Comparison of ENCODE assay signal across 8 cellular contexts in the genomic region with DNA sequence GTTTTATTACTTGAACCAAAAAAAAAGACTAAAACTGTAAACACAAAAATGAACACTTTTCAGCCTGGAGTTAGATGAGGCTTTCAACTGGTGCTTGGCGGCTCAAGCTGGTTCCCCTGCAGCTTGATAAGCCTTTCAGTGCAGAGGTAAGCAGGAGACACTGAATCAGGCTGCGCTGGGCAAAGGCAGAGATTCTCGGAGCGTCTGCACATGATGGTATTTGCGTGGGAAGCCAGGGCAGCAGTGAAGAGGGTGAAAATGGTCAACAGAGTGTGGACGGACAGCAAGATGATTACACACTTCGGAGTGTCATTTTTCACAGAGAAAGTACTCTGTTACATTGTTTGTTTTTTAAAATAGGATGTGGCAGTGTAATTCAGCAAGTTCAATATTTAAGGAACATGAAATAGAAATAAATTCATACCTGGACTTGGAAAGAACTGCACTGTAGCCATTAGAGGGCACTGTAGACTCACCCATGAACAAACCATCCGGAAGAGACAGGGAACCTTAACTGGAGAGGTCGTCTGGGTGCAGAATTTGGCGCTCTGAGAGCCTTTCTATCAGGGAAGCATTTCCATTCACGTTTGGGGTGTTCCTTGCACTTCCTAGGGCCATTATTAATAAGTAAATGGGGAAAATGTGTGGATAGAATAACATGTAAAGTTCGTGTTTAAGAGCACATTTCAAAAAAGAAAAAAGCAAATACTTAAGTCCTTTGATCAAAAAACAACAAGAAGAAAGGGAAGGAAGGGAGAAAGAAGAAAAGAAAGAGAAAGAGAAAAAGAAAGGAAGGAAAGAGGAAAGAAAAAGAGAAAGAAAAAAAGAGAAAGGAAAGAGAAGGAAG.
DNase-seq lines count a peak whose midpoint lies in the region; ATAC-seq and TF ChIP-seq lines count a peak whose summit lies in the region.

No MANE protein-coding gene starts in this region.

- H3K27ac ChIP-seq in SU-DHL-6 (ENCODE audit: low read depth, low read length), result no peak overlapping the region

- H3K4me1 ChIP-seq in HAP-1, result peaks cover 5% of the 10 kb centered on the region; the same call in 1 of the 2 replicates

- H3K9ac ChIP-seq in SU-DHL-6 (ENCODE audit: low read length), result no peak overlapping the region

- H3K79me2 ChIP-seq in SU-DHL-6 (ENCODE audit: insufficient read depth, low read length), result no peaks in the 10 kb centered on the region

- in situ Hi-C loops in HAP-1 (cut with MboI; ENCODE audit: low sequenced_read_pairs), result loop anchor here (25.0 kb wide), 2 partner anchors 870 to 1095 kb away; no protein-coding TSS in a partner anchor

- H3K36me3 ChIP-seq in HAP-1 (replicated peaks) (peaks cover 3% of the 10 kb centered on the region), SU-DHL-6 (ENCODE audit: low read length) (no peaks in the 10 kb centered on the region)

- H3K9me3 ChIP-seq in HAP-1 (no peaks in the 10 kb centered on the region), SU-DHL-6 (ENCODE audit: insufficient read depth, low read length) (no peaks in the 10 kb centered on the region)

- ATAC-seq in memory B cell (ENCODE audit: low read depth), result peak; percentile 41
- no peak for ATAC-seq in HG03039 (IDR thresholded peaks at IDR 0.05; ENCODE audit: unreplicated experiment)

- no peaks in the 10 kb centered on the region for H4K20me1 ChIP-seq in SU-DHL-6 (ENCODE audit: low read depth, low read length)

- H3K27me3 Mint-ChIP-seq in memory B cell, result no peaks in the 10 kb centered on the region

- H3K4me1 Mint-ChIP-seq in memory B cell, result peaks cover 6% of the 10 kb centered on the region

- H3K4me3 Mint-ChIP-seq in memory B cell, result peak overlapping the region; percentile 45

- no peaks in the 10 kb centered on the region for H3K9me3 Mint-ChIP-seq in memory B cell

- H2AFZ ChIP-seq in SU-DHL-6 (ENCODE audit: low read depth, low read length, severe bottlenecking), result no peak overlapping the region

- no peaks in the 10 kb centered on the region for H3K9me2 ChIP-seq in SU-DHL-6 (replicated peaks; ENCODE audit: insufficient read depth, low read length)

- peaks cover 2% of the 10 kb centered on the region for H3K36me3 Mint-ChIP-seq in memory B cell

- H3K27ac Mint-ChIP-seq in memory B cell, result no peak overlapping the region

- TF ChIP-seq CTCF in SU-DHL-6 (IDR thresholded peaks at IDR 0.05; ENCODE audit: insufficient read depth, low read length, poor library complexity, severe bottlenecking), result peak; percentile 71

- H3K4me3 ChIP-seq in HAP-1 (no peak overlapping the region), SU-DHL-6 (ENCODE audit: insufficient read depth, low read length, poor library complexity, severe bottlenecking) (no peak overlapping the region)

- H3K27me3 ChIP-seq in HAP-1 (ENCODE audit: low read depth), result no peaks in the 10 kb centered on the region
- no peaks in the 10 kb centered on the region for H3K27me3 ChIP-seq in SU-DHL-6 (ENCODE audit: low read length)

- peak overlapping the region; percentile 25 for H3K4me2 ChIP-seq in SU-DHL-6 (ENCODE audit: low read depth, low read length, poor library complexity, severe bottlenecking)

- DNase-seq in SIG-M5 treated with dmso at 0.1 percent for 504 hours (lab: John Stamatoyannopoulos, UW; ENCODE audit: unreplicated experiment) (peak; percentile 70), SIG-M5 (lab: John Stamatoyannopoulos, UW) (no peak), HAP-1 (ENCODE audit: low spot score in 2 of 2) (peak; percentile 53 to 58), NCI-H1417 (lab: John Stamatoyannopoulos, UW) (peak; percentile 61 to 89 (median 63)), dermis blood vessel endothelial cell (peak; percentile 74), memory B cell (ENCODE audit: low spot score in 2 of 2) (peak; percentile 37 to 65)

- no peaks in the 10 kb centered on the region for H3F3A ChIP-seq in SU-DHL-6 (ENCODE audit: insufficient read depth)
